Comparison of ENCODE assay signal across 32 cellular contexts in the genomic region with DNA sequence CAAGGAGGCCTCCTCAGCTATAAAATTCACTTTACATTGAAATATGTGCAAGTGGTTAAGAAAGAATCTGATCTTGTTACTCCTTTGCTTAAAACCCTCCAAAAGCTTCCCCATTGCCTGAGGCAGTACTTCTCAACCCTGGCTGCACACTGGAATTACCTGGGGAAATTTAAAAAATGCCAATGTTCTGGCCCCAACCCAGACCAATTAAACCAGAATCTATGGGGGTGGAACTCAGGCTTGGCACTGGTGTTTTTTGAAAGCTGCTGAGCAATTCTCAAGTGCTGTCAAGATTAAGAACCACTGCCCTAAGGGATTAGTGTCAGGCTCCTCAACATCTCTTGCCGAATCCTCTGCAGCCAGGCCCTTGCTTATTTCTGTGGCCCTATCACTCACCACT.
DNase-seq lines count a peak whose midpoint lies in the region; ATAC-seq and TF ChIP-seq lines count a peak whose summit lies in the region.
"Had no signal": no experiment of that assay in that cellular context is flagged by ENCODE, and none has a peak within 500 bp of the region (broad histone marks: within the 10 kb centered on the region; RNA-seq: fewer than 3 reads in every experiment).

No MANE protein-coding gene starts in this region.

- H3K36me3 Mint-ChIP-seq in naive thymus-derived CD8-positive, alpha-beta T cell = peaks cover 0 to 6% (median 0%) of the 10 kb centered on the region in 3 donors
- H3K36me3 Mint-ChIP-seq: CD8-positive, alpha-beta T cell had no signal

- no peak overlapping the region for H3K9ac ChIP-seq in HUES48 (ENCODE audit: low read depth, low read length)
- H3K9ac ChIP-seq in neuronal stem cell (ENCODE audit: low read depth, low read length, poor library complexity) = no peak overlapping the region

- 64% methylated on average over 1 of the region's 1 CpG for WGBS in esophagus muscularis mucosa
- no CpG with 5 or more reads among the region's 1 CpG for WGBS in neuronal stem cell (ENCODE audit: extremely low coverage in 2 of 2, insufficient read length in 2 of 2, insufficient replicate concordance in 1 of 2), 2 donors

- no peak overlapping the region for H2BK5ac ChIP-seq in neuronal stem cell (ENCODE audit: low read length)

- H3K27me3 ChIP-seq in HUES48 (ENCODE audit: control insufficient read depth, insufficient read depth, low read length) (no peaks in the 10 kb centered on the region), esophagus muscularis mucosa (no peaks in the 10 kb centered on the region), neuronal stem cell (ENCODE audit: control insufficient read depth in 3 of 3, insufficient read depth in 3 of 3, low read depth in 1 of 3, low read length in 3 of 3) (peaks cover 0 to 3% (median 0%) of the 10 kb centered on the region in 3 experiments)
- H3K27me3 ChIP-seq: dorsolateral prefrontal cortex, Peyer's patch, SJCRH30, tibial nerve had no signal

- H3K4me3 Mint-ChIP-seq in naive thymus-derived CD8-positive, alpha-beta T cell = no peak overlapping the region
- H3K4me3 Mint-ChIP-seq: activated CD4-positive, alpha-beta T cell treated with anti-CD3 and anti-CD28 coated beads for 36 hours; activated CD8-positive, alpha-beta T cell treated with anti-CD3 and anti-CD28 coated beads for 36 hours; activated naive CD4-positive, alpha-beta T cell treated with anti-CD3 and anti-CD28 coated beads for 36 hours; activated T-helper 1 cell treated with anti-CD3 and anti-CD28 coated beads, Interleukin-12 subunit alpha, Interleukin-12 subunit beta, Interleukin-2, Interleukin-4 antibody, amounts not matched to agents 30 ng/mL and 10 ng/mL and 1 ng/mL, durations not matched to agents 14 hours and 24 hours and 36 hours; B cell; CD8-positive, alpha-beta T cell; neural crest cell had no signal

- H3K27ac Mint-ChIP-seq in naive thymus-derived CD8-positive, alpha-beta T cell = no peak overlapping the region
- H3K27ac Mint-ChIP-seq: activated CD4-positive, alpha-beta T cell treated with anti-CD3 and anti-CD28 coated beads for 36 hours; activated CD8-positive, alpha-beta T cell treated with anti-CD3 and anti-CD28 coated beads for 36 hours; activated naive CD4-positive, alpha-beta T cell treated with anti-CD3 and anti-CD28 coated beads for 36 hours; activated T-helper 1 cell treated with anti-CD3 and anti-CD28 coated beads, Interleukin-12 subunit alpha, Interleukin-12 subunit beta, Interleukin-2, Interleukin-4 antibody, amounts not matched to agents 30 ng/mL and 10 ng/mL and 1 ng/mL, durations not matched to agents 14 hours and 24 hours and 36 hours; B cell; CD8-positive, alpha-beta T cell had no signal

- H4K8ac ChIP-seq in neuronal stem cell (ENCODE audit: low read depth, low read length) = no peak overlapping the region

- H3K79me1 ChIP-seq in neuronal stem cell (ENCODE audit: low read depth, low read length) = no peaks in the 10 kb centered on the region

- H2BK15ac ChIP-seq in neuronal stem cell (ENCODE audit: low read length) = no peak overlapping the region

- peaks cover 18% of the 10 kb centered on the region for H3K4me1 ChIP-seq in HUES48 (ENCODE audit: control insufficient read depth, insufficient read depth, low read length)
- H3K4me1 ChIP-seq in esophagus muscularis mucosa = no peaks in the 10 kb centered on the region
- H3K4me1 ChIP-seq in neuronal stem cell (ENCODE audit: control insufficient read depth in 2 of 2, insufficient read depth in 1 of 2, low read depth in 1 of 2, low read length in 2 of 2) = peaks cover 7 to 13% of the 10 kb centered on the region in 2 donors
- H3K4me1 ChIP-seq: lower lobe of right lung, Peyer's patch, SJCRH30, stomach, tibial nerve had no signal

- H3K14ac ChIP-seq in neuronal stem cell (ENCODE audit: low read length) = no peak overlapping the region

- H3K23ac ChIP-seq in neuronal stem cell (ENCODE audit: low read depth, low read length, poor library complexity) = no peak overlapping the region

- no peak for ATAC-seq in naive thymus-derived CD8-positive, alpha-beta T cell
- ATAC-seq in GM21619 (IDR thresholded peaks at IDR 0.05; ENCODE audit: unreplicated experiment) (no peak), GM19351 (IDR thresholded peaks at IDR 0.05; ENCODE audit: unreplicated experiment) (no peak)
- ATAC-seq: activated CD4-positive, alpha-beta T cell treated with anti-CD3 and anti-CD28 coated beads for 36 hours; activated CD8-positive, alpha-beta T cell treated with anti-CD3 and anti-CD28 coated beads for 36 hours; CD8-positive, alpha-beta T cell; lower lobe of right lung; sciatic nerve had no signal

- no peak overlapping the region for H4K91ac ChIP-seq in neuronal stem cell (ENCODE audit: low read depth, low read length, poor library complexity)

- peaks cover 1 to 22% (median 10%) of the 10 kb centered on the region in 9 donors for H3K9me3 Mint-ChIP-seq in naive thymus-derived CD8-positive, alpha-beta T cell
- H3K9me3 Mint-ChIP-seq: neural crest cell had no signal

- H3K9me3 ChIP-seq in HUES48 (ENCODE audit: control insufficient read depth, insufficient read depth, low read length) (no peaks in the 10 kb centered on the region), esophagus muscularis mucosa (peaks cover 0 to 4% (median 0%) of the 10 kb centered on the region in 4 donors), neuronal stem cell (replicated peaks in 1 of 2; ENCODE audit: control insufficient read depth in 2 of 2, insufficient read depth in 1 of 2, low read depth in 1 of 2, low read length in 2 of 2) (no peaks in the 10 kb centered on the region)
- H3K9me3 ChIP-seq: lower lobe of right lung, Peyer's patch, SJCRH30 had no signal

- DNase-seq in NCI-H69 (lab: John Stamatoyannopoulos, UW) (peak; percentile 62), esophagus muscularis mucosa (ENCODE audit: extremely low spot score) (peak; percentile 24), neuronal stem cell (ENCODE audit: low spot score) (no peak)
- DNase-seq in naive thymus-derived CD8-positive, alpha-beta T cell = no peak
- DNase-seq: ACHN; activated CD4-positive, alpha-beta T cell treated with anti-CD3 and anti-CD28 coated beads for 36 hours; activated CD8-positive, alpha-beta memory T cell treated with anti-CD3 and anti-CD28 coated beads, Interleukin-2, amount 50 U/mL, for 48 hours; activated CD8-positive, alpha-beta T cell treated with anti-CD3 and anti-CD28 coated beads for 36 hours; activated naive CD4-positive, alpha-beta T cell treated with anti-CD3 and anti-CD28 coated beads for 36 hours; CD8-positive, alpha-beta T cell; DMS 273 treated with DMSO at 0.1 percent for 48 hours; kidney glomerular epithelial cell; lower lobe of right lung; NCI-H1694; NCI-H2171; NCI-H510A treated with DMSO at 0.1 percent for 48 hours; Peyer's patch; stimulated activated CD4-positive, alpha-beta T cell treated with anti-CD3 and anti-CD28 coated beads, Interleukin-12 subunit alpha, Interleukin-12 subunit beta, amount 100 ng/mL, for 4 hours; stimulated activated CD4-positive, alpha-beta T cell treated with anti-CD3 and anti-CD28 coated beads, Interleukin-2, amount 100 ng/mL, for 48 hours; stomach; T1000 had no signal

- H3K4me2 ChIP-seq in neuronal stem cell (ENCODE audit: insufficient read depth, low read length, poor library complexity, severe bottlenecking) = no peak overlapping the region

- H3K18ac ChIP-seq in neuronal stem cell (ENCODE audit: low read length) = no peak overlapping the region

- H3K27me3 Mint-ChIP-seq in naive thymus-derived CD8-positive, alpha-beta T cell = peaks cover 0 to 9% (median 4%) of the 10 kb centered on the region in 5 donors
- H3K27me3 Mint-ChIP-seq: activated CD4-positive, alpha-beta T cell treated with anti-CD3 and anti-CD28 coated beads for 36 hours; activated CD8-positive, alpha-beta T cell treated with anti-CD3 and anti-CD28 coated beads for 36 hours; B cell had no signal

- H3K4me3 ChIP-seq in HUES48 (ENCODE audit: low read depth, low read length) (no peak overlapping the region), esophagus muscularis mucosa (no peak overlapping the region), neuronal stem cell (ENCODE audit: low read length in 2 of 2) (no peak overlapping the region)
- H3K4me3 ChIP-seq: dorsolateral prefrontal cortex, lower lobe of right lung, Peyer's patch, SJCRH30, stomach, tibial nerve had no signal

- no peaks in the 10 kb centered on the region for H3K36me3 ChIP-seq in HUES48 (ENCODE audit: control insufficient read depth, insufficient read depth, low read length)
- H3K36me3 ChIP-seq in esophagus muscularis mucosa = no peaks in the 10 kb centered on the region
- no peaks in the 10 kb centered on the region for H3K36me3 ChIP-seq in neuronal stem cell (replicated peaks in 1 of 2; ENCODE audit: control insufficient read depth in 2 of 2, insufficient read depth in 2 of 2, low read length in 2 of 2)
- H3K36me3 ChIP-seq: lower lobe of right lung, Peyer's patch, SJCRH30, stomach, tibial nerve had no signal

- no peak overlapping the region for H3K4ac ChIP-seq in neuronal stem cell (ENCODE audit: low read length)

- POLR2A ChIA-PET in naive thymus-derived CD8-positive, alpha-beta T cell (lab: Charles Lee) = no interaction called here

- no peak overlapping the region for H2BK120ac ChIP-seq in neuronal stem cell (ENCODE audit: low read depth, low read length)

- H3K27ac ChIP-seq in HUES48 (ENCODE audit: low read depth, low read length) (peak overlapping the region; percentile 64), esophagus muscularis mucosa (replicated peaks in 1 of 4) (no peak overlapping the region), neuronal stem cell (replicated peaks; ENCODE audit: low read length) (no peak overlapping the region)
- H3K27ac ChIP-seq: dorsolateral prefrontal cortex, lower lobe of right lung, Peyer's patch, SJCRH30, stomach, tibial nerve, VCaP had no signal

- no peak for TF ChIP-seq POLR2A in esophagus muscularis mucosa (IDR thresholded peaks at IDR 0.05; ENCODE audit: low read depth)

- intact Hi-C loops in esophagus muscularis mucosa (cut with DNase I) = no loop called here

- no peak for TF ChIP-seq EP300 in esophagus muscularis mucosa (IDR thresholded peaks at IDR 0.05)

- peak overlapping the region; percentile 77 for H2AFZ ChIP-seq in neuronal stem cell (ENCODE audit: low read length)

- no peak overlapping the region for H2AK5ac ChIP-seq in neuronal stem cell (ENCODE audit: low read depth, low read length)

- no peak overlapping the region for H2BK12ac ChIP-seq in neuronal stem cell (ENCODE audit: low read length)

- no peak for TF ChIP-seq CTCF in esophagus muscularis mucosa (IDR thresholded peaks at IDR 0.05)

- H3K4me1 Mint-ChIP-seq in naive thymus-derived CD8-positive, alpha-beta T cell = no peaks in the 10 kb centered on the region
- H3K4me1 Mint-ChIP-seq: activated CD4-positive, alpha-beta T cell treated with anti-CD3 and anti-CD28 coated beads for 36 hours; B cell had no signal

Comparison
In these comparisons a context has a peak if more than half of its experiments do, and no peak if none do; other contexts are left out.
1. DNase-seq: peak in NCI-H69 (single experiment) and esophagus muscularis mucosa (single experiment); none in neuronal stem cell (single experiment) and naive thymus-derived CD8-positive, alpha-beta T cell (0 of 10).